Comparison of ENCODE assay signal across 29 cellular contexts in genomic region chr4:7897811-7898210, GRCh38. TPM values are rescaled to one million over a fixed set of nuclear protein-coding genes. Genes with fewer than 3 reads are reported as not detected.
DNase-seq lines count a peak whose midpoint lies in the region; FAIRE-seq and TF ChIP-seq lines count a peak whose summit lies in the region.
"Had no signal": no experiment of that assay in that cellular context is flagged by ENCODE, and none has a peak within 500 bp of the region (broad histone marks: within the 10 kb centered on the region; RNA-seq: fewer than 3 reads in every experiment).

No MANE protein-coding gene starts in this region.

- H3K27me3 ChIP-seq in mammary epithelial cell (ENCODE audit: insufficient read depth, low read length) = no peaks in the 10 kb centered on the region
- no peaks in the 10 kb centered on the region for H3K27me3 ChIP-seq in breast epithelium
- H3K27me3 ChIP-seq in bronchial epithelial cell (ENCODE audit: control insufficient read depth, insufficient read depth, low read length) = no peaks in the 10 kb centered on the region
- no peaks in the 10 kb centered on the region for H3K27me3 ChIP-seq in keratinocyte (ENCODE audit: control insufficient read depth, extremely low read depth, insufficient read depth, low read length)
- H3K27me3 ChIP-seq: cardiac muscle cell, colonic mucosa, heart right ventricle, ovary had no signal

- no peak overlapping the region for H3K4me3 Mint-ChIP-seq in activated CD4-positive, alpha-beta memory T cell treated with anti-CD3 and anti-CD28 coated beads, Interleukin-2, amount 10 ng/mL, durations not matched to agents 7 days and 5 days
- H3K4me3 Mint-ChIP-seq: activated CD8-positive, alpha-beta T cell treated with anti-CD3 and anti-CD28 coated beads, Interleukin-2, amount 10 ng/mL, durations not matched to agents 7 days and 5 days; naive thymus-derived CD8-positive, alpha-beta T cell; stimulated activated effector memory CD8-positive, alpha-beta T cell treated with anti-CD3 and anti-CD28 coated beads, Interleukin-12 subunit alpha, Interleukin-12 subunit beta, amount 100 ng/mL, for 72 hours had no signal

- BruUV-seq in mammary epithelial cell (replicated peaks; lab: Mats Ljungman, UMichigan) = no TSS peak

- H2AFZ ChIP-seq in mammary epithelial cell (ENCODE audit: low read depth, low read length) = no peak overlapping the region
- no peak overlapping the region for H2AFZ ChIP-seq in keratinocyte (ENCODE audit: control insufficient read depth, low read length)

- H3K4me3 ChIP-seq in mammary epithelial cell (replicated peaks in 1 of 3; ENCODE audit: insufficient read depth in 1 of 3, low read depth in 2 of 3, low read length in 3 of 3) (no peak overlapping the region), breast epithelium (no peak overlapping the region), bronchial epithelial cell (ENCODE audit: low read depth, low read length) (no peak overlapping the region), keratinocyte (ENCODE audit: control insufficient read depth in 2 of 3, extremely low read depth in 1 of 3, insufficient read depth in 2 of 3, low read depth in 1 of 3, low read length in 3 of 3) (no peak overlapping the region)
- H3K4me3 ChIP-seq: cardiac muscle cell, colonic mucosa, heart right ventricle, lower lobe of right lung, ovary had no signal

- H3K79me2 ChIP-seq in mammary epithelial cell (ENCODE audit: insufficient read depth, low read length) (peaks cover 96% of the 10 kb centered on the region), keratinocyte (ENCODE audit: control insufficient read depth, insufficient read depth, low read length) (peaks cover 71% of the 10 kb centered on the region)

- FAIRE-seq in bronchial epithelial cell (lab: Jason Lieb, UNC) (no peak), keratinocyte (lab: Jason Lieb, UNC) (peak; percentile 48)

- H3K4me2 ChIP-seq in mammary epithelial cell (ENCODE audit: insufficient read depth, low read depth, low read length) (no peak overlapping the region), keratinocyte (ENCODE audit: control insufficient read depth, extremely low read depth, insufficient read depth, low read depth, low read length) (no peak overlapping the region)

- no peaks in the 10 kb centered on the region for H3K36me3 Mint-ChIP-seq in activated CD4-positive, alpha-beta memory T cell treated with anti-CD3 and anti-CD28 coated beads, Interleukin-2, amount 10 ng/mL, durations not matched to agents 7 days and 5 days (ENCODE audit: low read depth)
- H3K36me3 Mint-ChIP-seq: stimulated activated effector memory CD8-positive, alpha-beta T cell treated with anti-CD3 and anti-CD28 coated beads, Interleukin-12 subunit alpha, Interleukin-12 subunit beta, amount 100 ng/mL, for 72 hours had no signal

- in situ Hi-C loops in mammary epithelial cell (cut with MboI; ENCODE audit: low sequenced_read_pairs in 2 of 2) = no loop called here

- H3K4me1 ChIP-seq in mammary epithelial cell (ENCODE audit: insufficient read depth, low read length) (peaks cover 25% of the 10 kb centered on the region), breast epithelium (no peaks in the 10 kb centered on the region), keratinocyte (ENCODE audit: control insufficient read depth, extremely low read depth, insufficient read depth, low read length) (peaks cover 16% of the 10 kb centered on the region)
- H3K4me1 ChIP-seq: Caco-2, colonic mucosa, lower lobe of right lung had no signal

- H4K20me1 ChIP-seq in mammary epithelial cell (ENCODE audit: insufficient read depth, low read length) = no peaks in the 10 kb centered on the region
- H4K20me1 ChIP-seq in keratinocyte (ENCODE audit: control insufficient read depth, extremely low read depth, insufficient read depth, low read length) = peaks cover 3% of the 10 kb centered on the region

- peaks cover 7% of the 10 kb centered on the region for H3K4me1 Mint-ChIP-seq in activated CD4-positive, alpha-beta memory T cell treated with anti-CD3 and anti-CD28 coated beads, Interleukin-2, amount 10 ng/mL, durations not matched to agents 7 days and 5 days

- TF ChIP-seq CTCF in mammary epithelial cell (conservative IDR thresholded peaks at IDR 0.05 in 1 of 2, IDR thresholded peaks at IDR 0.05 in 1 of 2; ENCODE audit: extremely low read depth in 1 of 2, insufficient read depth in 1 of 2, low read depth in 1 of 2, low read length in 2 of 2) = no peak
- TF ChIP-seq CTCF in breast epithelium (IDR thresholded peaks at IDR 0.05) = no peak
- no peak for TF ChIP-seq CTCF in bronchial epithelial cell (IDR thresholded peaks at IDR 0.05; ENCODE audit: insufficient read depth, low read length, severe bottlenecking)
- TF ChIP-seq CTCF in keratinocyte (optimal IDR thresholded peaks at IDR 0.05 in 1 of 3, IDR thresholded peaks at IDR 0.05 in 1 of 3, conservative IDR thresholded peaks at IDR 0.05 in 1 of 3; ENCODE audit: extremely low read depth in 1 of 3, insufficient read depth in 2 of 3, low read length in 3 of 3) = no peak

- intact Hi-C loops in mammary epithelial cell (cut with micrococcal nuclease) (no loop called here), breast epithelium (cut with DNase I; ENCODE audit: low total_unique reads) (no loop called here)

- dilution Hi-C loops in mammary epithelial cell (cut with HindIII; ENCODE audit: low sequenced_read_pairs) (no loop called here), keratinocyte (cut with MboI; ENCODE audit: extremely low pct_ligation_motif_present, low sequenced_read_pairs) (no loop called here)

- CTCF ChIA-PET in mammary epithelial cell (lab: Charles Lee; ENCODE audit: low non-redundant PET) = no interaction called here
- CTCF ChIA-PET in activated CD4-positive, alpha-beta memory T cell treated with anti-CD3 and anti-CD28 coated beads, Interleukin-2, amount 10 ng/mL, durations not matched to agents 7 days and 5 days (lab: Charles Lee) = no interaction called here

- H3K9me3 ChIP-seq in mammary epithelial cell (replicated peaks; ENCODE audit: insufficient read depth, low read length) = no peaks in the 10 kb centered on the region
- H3K9me3 ChIP-seq in breast epithelium = no peaks in the 10 kb centered on the region
- H3K9me3 ChIP-seq in keratinocyte (ENCODE audit: control insufficient read depth, low read depth, low read length) = no peaks in the 10 kb centered on the region
- H3K9me3 ChIP-seq: Caco-2, colonic mucosa, heart right ventricle, lower lobe of right lung, ovary had no signal

- H3K9ac ChIP-seq in mammary epithelial cell (ENCODE audit: insufficient read depth, low read length) (no peak overlapping the region), keratinocyte (ENCODE audit: control insufficient read depth, extremely low read depth, insufficient read depth, low read length) (no peak overlapping the region)

- POLR2A ChIA-PET in activated CD4-positive, alpha-beta memory T cell treated with anti-CD3 and anti-CD28 coated beads, Interleukin-2, amount 10 ng/mL, durations not matched to agents 7 days and 5 days (lab: Charles Lee) = no interaction called here

- no peaks in the 10 kb centered on the region for H3K27me3 Mint-ChIP-seq in activated CD4-positive, alpha-beta memory T cell treated with anti-CD3 and anti-CD28 coated beads, Interleukin-2, amount 10 ng/mL, durations not matched to agents 7 days and 5 days

- no peaks in the 10 kb centered on the region for H3K9me1 ChIP-seq in keratinocyte (ENCODE audit: control insufficient read depth, extremely low read depth, insufficient read depth, low read length)

- H3K9me3 Mint-ChIP-seq in activated CD4-positive, alpha-beta memory T cell treated with anti-CD3 and anti-CD28 coated beads, Interleukin-2, amount 10 ng/mL, durations not matched to agents 7 days and 5 days = no peaks in the 10 kb centered on the region
- H3K9me3 Mint-ChIP-seq: activated T-helper 2 cell treated with anti-CD3 and anti-CD28 coated beads, Interferon-gamma antibody, Interleukin-2, Interleukin-4, amounts not matched to agents 10 μg/mL and 5 μg/mL and 100 μg/mL, durations not matched to agents 14 hours and 24 hours and 36 hours; stimulated activated effector memory CD8-positive, alpha-beta T cell treated with anti-CD3 and anti-CD28 coated beads, Interleukin-12 subunit alpha, Interleukin-12 subunit beta, amount 100 ng/mL, for 72 hours had no signal

- H3K36me3 ChIP-seq in mammary epithelial cell (ENCODE audit: insufficient read depth, low read length) = no peaks in the 10 kb centered on the region
- H3K36me3 ChIP-seq in breast epithelium = no peaks in the 10 kb centered on the region
- no peaks in the 10 kb centered on the region for H3K36me3 ChIP-seq in bronchial epithelial cell (ENCODE audit: control insufficient read depth, insufficient read depth, low read length)
- no peaks in the 10 kb centered on the region for H3K36me3 ChIP-seq in keratinocyte (ENCODE audit: control insufficient read depth in 2 of 2, extremely low read depth in 1 of 2, insufficient read depth in 2 of 2, low read length in 2 of 2)
- H3K36me3 ChIP-seq: cardiac muscle cell, colonic mucosa, heart right ventricle, lower lobe of right lung, ovary had no signal

- no peak overlapping the region for H3K27ac Mint-ChIP-seq in activated CD4-positive, alpha-beta memory T cell treated with anti-CD3 and anti-CD28 coated beads, Interleukin-2, amount 10 ng/mL, durations not matched to agents 7 days and 5 days
- H3K27ac Mint-ChIP-seq: activated CD8-positive, alpha-beta T cell treated with anti-CD3 and anti-CD28 coated beads, Interleukin-2, amount 10 ng/mL, durations not matched to agents 7 days and 5 days; activated T-helper 2 cell treated with anti-CD3 and anti-CD28 coated beads, Interferon-gamma antibody, Interleukin-2, Interleukin-4, amounts not matched to agents 10 μg/mL and 5 μg/mL and 100 μg/mL, durations not matched to agents 14 hours and 24 hours and 36 hours had no signal

- DNase-seq in mammary epithelial cell (peak; percentile 54), breast epithelium (ENCODE audit: low spot score in 2 of 2) (no peak), bronchial epithelial cell (ENCODE audit: low read depth) (peak; percentile 53), keratinocyte (ENCODE audit: low read depth, low spot score) (no peak), GDM1 (lab: John Stamatoyannopoulos, UW) (no peak), COLO668 (lab: John Stamatoyannopoulos, UW; ENCODE audit: unreplicated experiment) (no peak), NCI-H2107 treated with DMSO at 0.1 percent for 48 hours (lab: John Stamatoyannopoulos, UW; ENCODE audit: unreplicated experiment) (no peak)
- DNase-seq in activated CD4-positive, alpha-beta memory T cell treated with anti-CD3 and anti-CD28 coated beads, Interleukin-2, amount 10 ng/mL, durations not matched to agents 7 days and 5 days = no peak
- DNase-seq: 8988T; activated CD4-positive, CD25-positive, alpha-beta regulatory T cell treated with anti-CD3 and anti-CD28 coated beads, Interleukin-2, amount 50 U/mL, for 72 hours; activated CD8-positive, alpha-beta T cell treated with anti-CD3 and anti-CD28 coated beads, Interleukin-2, amount 10 ng/mL, durations not matched to agents 7 days and 5 days; activated naive CD4-positive, alpha-beta T cell treated with anti-CD3 and anti-CD28 coated beads, Interleukin-2, amount 50 U/mL, for 16 hours; Caco-2; colonic mucosa; DMS53; effector CD8-positive, alpha-beta T cell; erythroblast; foreskin fibroblast; GF-D8; heart right ventricle; kidney glomerular epithelial cell; lower lobe of right lung; naive thymus-derived CD8-positive, alpha-beta T cell; ovary had no signal

- H3K27ac ChIP-seq in mammary epithelial cell (ENCODE audit: insufficient read depth, low read depth, low read length) = no peak overlapping the region
- H3K27ac ChIP-seq in breast epithelium = no peak overlapping the region
- no peak overlapping the region for H3K27ac ChIP-seq in keratinocyte (ENCODE audit: control insufficient read depth, insufficient read depth, low read length)
- H3K27ac ChIP-seq: C4-2B, cardiac muscle cell, colonic mucosa, heart right ventricle, lower lobe of right lung, ovary, RWPE1 had no signal

- TF ChIP-seq POLR2A in breast epithelium (IDR thresholded peaks at IDR 0.05) = no peak

- 94% methylated on average over 6 of the region's 7 CpGs for WGBS in mammary epithelial cell (ENCODE audit: low coverage, missing lambda C conversion rate)

RNA-seq across cellular contexts. Expression of gene AFAP1, which starts 41.9 kb away (rescaled TPM):
- total RNA-seq in mammary epithelial cell (10 to 100 TPM; 22.9 to 36.0 TPM), breast epithelium (10 to 100 TPM; 14.5 to 21.6 (median 16.6) TPM), bronchial epithelial cell (6.8 and 16.1 TPM in 2 replicates)
- polyA plus RNA-seq in mammary epithelial cell (13.4 TPM), keratinocyte (4.1 to 12.9 TPM (median 7.6 TPM) in 3 replicates)
- polyA minus RNA-seq in mammary epithelial cell (20.1 TPM), keratinocyte (10.6 to 15.9 TPM (median 14.2 TPM) in 3 replicates)
- polyA plus RNA-seq in keratinocyte (2011; ENCODE audit: low read depth) = 3.3 TPM
- 6.7 and 7.2 TPM in 2 replicates for polyA plus RNA-seq in keratinocyte (2011; cell fraction: cytosol; rRNA removed)
- 20.4 and 21.5 TPM in 2 replicates for polyA plus RNA-seq in keratinocyte (2011; cell fraction: nucleus; rRNA removed)
- 3.9 and 12.0 TPM in 2 replicates for polyA plus RNA-seq in keratinocyte (2012; ENCODE audit: low replicate concordance)
- 7.1 TPM for polyA minus RNA-seq in keratinocyte (2011; cell fraction: cytosol; rRNA and poly(A)+ RNA removed)
- polyA minus RNA-seq in keratinocyte (2011; cell fraction: nucleus; rRNA and poly(A)+ RNA removed) = 15.4 and 27.9 TPM in 2 replicates
- total RNA-seq in activated CD4-positive, alpha-beta memory T cell treated with anti-CD3 and anti-CD28 coated beads, Interleukin-2, amount 10 ng/mL, durations not matched to agents 7 days and 5 days = 1 to 10 TPM; 5.9 to 6.5 TPM

Comparison
In these comparisons a context has a peak if more than half of its experiments do, and no peak if none do; other contexts are left out.
1. DNase-seq: peak in mammary epithelial cell (single experiment) and bronchial epithelial cell (single experiment); none in breast epithelium (0 of 2), keratinocyte (single experiment), activated CD4-positive, alpha-beta memory T cell treated with anti-CD3 and anti-CD28 coated beads, Interleukin-2, amount 10 ng/mL, durations not matched to agents 7 days and 5 days (single experiment), GDM1 (single experiment), COLO668 (single experiment) and NCI-H2107 treated with DMSO at 0.1 percent for 48 hours (single experiment).